8 cellular contexts compared by ENCODE assay signal in the genomic region with DNA sequence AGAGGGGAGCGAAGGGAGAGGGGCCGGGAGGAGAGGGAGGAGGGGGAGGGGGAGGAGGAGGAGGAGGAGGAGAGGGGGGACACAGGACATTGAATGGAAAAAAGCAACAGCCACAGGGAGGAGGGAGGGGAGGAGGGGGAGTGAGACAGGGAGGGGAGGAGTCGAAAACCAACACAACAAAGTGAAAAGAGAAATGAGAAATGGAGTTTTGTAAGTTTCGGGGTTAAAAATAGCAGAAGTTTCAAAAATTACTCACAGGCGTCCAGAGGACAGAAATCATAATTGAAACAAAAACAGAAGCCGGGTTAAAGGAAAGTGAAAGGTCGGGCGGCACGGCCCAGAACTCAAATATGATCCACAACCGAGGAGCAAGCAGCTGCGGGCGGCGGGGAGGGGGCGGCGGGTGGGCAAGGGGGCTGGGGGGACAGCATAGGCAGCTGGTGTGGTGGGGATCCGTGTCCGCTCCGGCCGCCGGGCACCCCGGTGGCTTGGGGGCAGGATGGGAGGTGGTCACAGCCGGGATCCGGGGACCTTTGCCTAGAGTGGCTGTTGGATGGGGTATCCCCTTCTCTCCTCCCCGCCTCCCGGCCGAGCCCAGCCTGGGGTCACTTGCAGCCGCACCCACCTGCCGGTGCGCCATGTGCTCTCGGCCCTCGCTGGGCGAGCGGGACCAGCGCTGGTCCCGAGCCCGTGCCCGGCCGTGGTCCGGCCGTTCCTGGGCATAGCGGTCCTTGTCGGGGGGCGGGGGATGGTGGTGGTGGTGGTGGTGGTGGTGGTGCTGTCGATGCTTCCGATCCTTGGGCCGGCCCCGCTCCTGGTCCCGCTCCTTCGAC. TPM values are rescaled to one million over a fixed set of nuclear protein-coding genes. Genes with fewer than 3 reads are reported as not detected.
A peak's percentile ranks its signal among the peaks of the same experiment; 100 is the strongest.
DNase-seq lines count a peak whose midpoint lies in the region; ATAC-seq and TF ChIP-seq lines count a peak whose summit lies in the region.

No MANE protein-coding gene starts in this region.

- no peaks in the 10 kb centered on the region for H3K9me3 ChIP-seq in mononuclear cell (ENCODE audit: low read depth, low read length)

- peak; percentile 41 for ATAC-seq in HG03196 (IDR thresholded peaks at IDR 0.05; ENCODE audit: unreplicated experiment)
- peak; percentile 71 for ATAC-seq in stimulated activated memory B cell treated with anti-CD40 and anti-IgM and Interleukin-4, amounts not matched to agents 10 μg/mL and 1 μg/mL and 100 μg/mL, for 72 hours

- H3K4me1 Mint-ChIP-seq in stimulated activated memory B cell treated with anti-CD40 and anti-IgM and Interleukin-4, amounts not matched to agents 10 μg/mL and 1 μg/mL and 100 μg/mL, for 72 hours: peaks cover 51% of the 10 kb centered on the region

- H3K9me3 Mint-ChIP-seq in stimulated activated memory B cell treated with anti-CD40 and anti-IgM and Interleukin-4, amounts not matched to agents 10 μg/mL and 1 μg/mL and 100 μg/mL, for 72 hours: no peaks in the 10 kb centered on the region

- peak overlapping the region; percentile 19 for H3K27ac ChIP-seq in cingulate gyrus (ENCODE audit: low read depth, low read length)

- peak in 3 of 4 experiments; percentile 20 to 62 (median 40) for DNase-seq in activated CD4-positive, CD25-positive, alpha-beta regulatory T cell (lab: John Stamatoyannopoulos, UW)
- DNase-seq in NCI-H446 treated with DMSO at 0.1 percent for 48 hours (lab: John Stamatoyannopoulos, UW): no peak
- DNase-seq in islet precursor cell: no peak

- H3K27ac Mint-ChIP-seq in stimulated activated memory B cell treated with anti-CD40 and anti-IgM and Interleukin-4, amounts not matched to agents 10 μg/mL and 1 μg/mL and 100 μg/mL, for 72 hours: peak overlapping the region; percentile 96

- no peaks in the 10 kb centered on the region for H3K27me3 Mint-ChIP-seq in stimulated activated memory B cell treated with anti-CD40 and anti-IgM and Interleukin-4, amounts not matched to agents 10 μg/mL and 1 μg/mL and 100 μg/mL, for 72 hours

- no peaks in the 10 kb centered on the region for H3K36me3 Mint-ChIP-seq in stimulated activated memory B cell treated with anti-CD40 and anti-IgM and Interleukin-4, amounts not matched to agents 10 μg/mL and 1 μg/mL and 100 μg/mL, for 72 hours

- H3K4me1 ChIP-seq in mononuclear cell (ENCODE audit: insufficient read depth, low read length): peaks cover 24% of the 10 kb centered on the region

- TF ChIP-seq POLR2A in GM18526 (IDR thresholded peaks at IDR 0.05; ENCODE audit: extremely low read depth, insufficient read length): peak; percentile 45

- H3K4me3 Mint-ChIP-seq in stimulated activated memory B cell treated with anti-CD40 and anti-IgM and Interleukin-4, amounts not matched to agents 10 μg/mL and 1 μg/mL and 100 μg/mL, for 72 hours: peak overlapping the region; percentile 84

- H3K27me3 ChIP-seq in mononuclear cell (ENCODE audit: insufficient read depth, low read length): no peaks in the 10 kb centered on the region

- H3K4me3 ChIP-seq in mononuclear cell (ENCODE audit: low read length): peak overlapping the region; percentile 29

RNA-seq across cellular contexts. Expression of a gene that starts 58.1 kb away (rescaled TPM):
- 222 TPM for total RNA-seq in mononuclear cell

RNA-seq across cellular contexts. Expression of a gene that starts 58.2 kb away (rescaled TPM):
- total RNA-seq in mononuclear cell: 71.7 TPM

Comparison
In these comparisons a context has a peak if more than half of its experiments do, and no peak if none do; other contexts are left out.
1. DNase-seq: peak in activated CD4-positive, CD25-positive, alpha-beta regulatory T cell (3 of 4); none in NCI-H446 treated with DMSO at 0.1 percent for 48 hours (single experiment) and islet precursor cell (single experiment).